In the genomic region with DNA sequence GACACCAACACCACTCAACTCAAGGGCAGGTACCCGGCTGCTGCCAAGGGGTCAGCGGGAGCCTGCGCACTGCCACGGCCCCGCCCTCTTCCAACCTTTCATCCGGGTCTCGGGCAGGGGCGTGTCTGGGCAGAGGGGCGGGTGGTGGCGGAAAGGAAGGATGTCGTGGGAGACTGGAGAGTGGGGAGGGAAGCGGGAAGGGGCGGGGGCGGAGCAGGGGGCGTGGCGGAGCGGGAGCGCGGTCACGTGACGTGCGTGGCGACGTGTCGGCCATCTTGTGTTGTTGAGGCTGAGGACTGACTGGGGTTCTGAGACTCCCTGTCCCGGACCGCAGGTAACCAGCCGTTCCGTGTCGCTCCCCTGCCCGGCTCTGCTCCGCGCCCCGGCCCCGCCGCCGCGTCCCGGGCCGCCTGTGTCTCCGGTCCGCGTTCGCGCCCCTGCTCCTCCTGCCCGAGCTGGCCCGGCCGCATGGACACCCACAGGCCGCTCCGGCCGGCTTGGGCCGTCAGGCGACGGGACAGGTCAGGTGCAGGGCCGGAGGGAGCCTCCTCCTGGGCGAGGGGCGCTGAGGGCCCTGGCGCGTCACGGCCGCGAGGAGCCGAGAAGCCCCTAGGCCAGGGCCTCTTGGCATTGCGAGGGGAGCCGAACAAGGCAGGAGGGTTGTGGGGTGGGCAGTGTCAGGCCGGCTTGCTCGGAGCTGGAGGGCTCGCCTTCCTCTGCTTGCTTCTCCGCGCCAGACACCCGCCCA, we compare ENCODE assay signal across 8 cellular contexts. TPM values are rescaled to one million over a fixed set of nuclear protein-coding genes. Genes with fewer than 3 reads are reported as not detected.
A peak's percentile ranks its signal among the peaks of the same experiment; 100 is the strongest.
DNase-seq lines count a peak whose midpoint lies in the region; ATAC-seq and TF ChIP-seq lines count a peak whose summit lies in the region.

A gene with protein sequence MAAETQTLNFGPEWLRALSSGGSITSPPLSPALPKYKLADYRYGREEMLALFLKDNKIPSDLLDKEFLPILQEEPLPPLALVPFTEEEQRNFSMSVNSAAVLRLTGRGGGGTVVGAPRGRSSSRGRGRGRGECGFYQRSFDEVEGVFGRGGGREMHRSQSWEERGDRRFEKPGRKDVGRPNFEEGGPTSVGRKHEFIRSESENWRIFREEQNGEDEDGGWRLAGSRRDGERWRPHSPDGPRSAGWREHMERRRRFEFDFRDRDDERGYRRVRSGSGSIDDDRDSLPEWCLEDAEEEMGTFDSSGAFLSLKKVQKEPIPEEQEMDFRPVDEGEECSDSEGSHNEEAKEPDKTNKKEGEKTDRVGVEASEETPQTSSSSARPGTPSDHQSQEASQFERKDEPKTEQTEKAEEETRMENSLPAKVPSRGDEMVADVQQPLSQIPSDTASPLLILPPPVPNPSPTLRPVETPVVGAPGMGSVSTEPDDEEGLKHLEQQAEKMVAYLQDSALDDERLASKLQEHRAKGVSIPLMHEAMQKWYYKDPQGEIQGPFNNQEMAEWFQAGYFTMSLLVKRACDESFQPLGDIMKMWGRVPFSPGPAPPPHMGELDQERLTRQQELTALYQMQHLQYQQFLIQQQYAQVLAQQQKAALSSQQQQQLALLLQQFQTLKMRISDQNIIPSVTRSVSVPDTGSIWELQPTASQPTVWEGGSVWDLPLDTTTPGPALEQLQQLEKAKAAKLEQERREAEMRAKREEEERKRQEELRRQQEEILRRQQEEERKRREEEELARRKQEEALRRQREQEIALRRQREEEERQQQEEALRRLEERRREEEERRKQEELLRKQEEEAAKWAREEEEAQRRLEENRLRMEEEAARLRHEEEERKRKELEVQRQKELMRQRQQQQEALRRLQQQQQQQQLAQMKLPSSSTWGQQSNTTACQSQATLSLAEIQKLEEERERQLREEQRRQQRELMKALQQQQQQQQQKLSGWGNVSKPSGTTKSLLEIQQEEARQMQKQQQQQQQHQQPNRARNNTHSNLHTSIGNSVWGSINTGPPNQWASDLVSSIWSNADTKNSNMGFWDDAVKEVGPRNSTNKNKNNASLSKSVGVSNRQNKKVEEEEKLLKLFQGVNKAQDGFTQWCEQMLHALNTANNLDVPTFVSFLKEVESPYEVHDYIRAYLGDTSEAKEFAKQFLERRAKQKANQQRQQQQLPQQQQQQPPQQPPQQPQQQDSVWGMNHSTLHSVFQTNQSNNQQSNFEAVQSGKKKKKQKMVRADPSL (N-terminal part only) (plus strand): TSS at position 273 of the 748 bp plus-strand sequence. CDS start 37,867 bp downstream, outside the sequence.

- H3K27me3 ChIP-seq in left ventricle myocardium inferior (ENCODE audit: low read depth) (no peaks in the 10 kb centered on the region), upper lobe of right lung (no peaks in the 10 kb centered on the region)

- H3K27me3 Mint-ChIP-seq in progenitor cell of endocrine pancreas, result no peaks in the 10 kb centered on the region

- H3K27ac ChIP-seq in left ventricle myocardium inferior (replicated peaks) (peak within 1 kb of the TSS; percentile 92), upper lobe of right lung (peak within 1 kb of the TSS; percentile 90)

- H3K9me3 Mint-ChIP-seq in progenitor cell of endocrine pancreas (ENCODE audit: low read depth), result peaks cover 3% of the 10 kb centered on the region

- peak within 1 kb of the TSS; percentile 97 for H3K4me3 Mint-ChIP-seq in progenitor cell of endocrine pancreas (ENCODE audit: low read depth)

- peak; percentile 76 for DNase-seq in NCI-H187 treated with DMSO at 0.1 percent for 48 hours (lab: John Stamatoyannopoulos, UW)
- DNase-seq in T-helper 2 cell, result peak; percentile 82 to 96 (median 87)
- DNase-seq in amygdala (lab: John Stamatoyannopoulos, UW), result peak; percentile 72 to 99 (median 95)
- peak; percentile 97 for DNase-seq in left ventricle myocardium inferior
- peak; percentile 97 for DNase-seq in progenitor cell of endocrine pancreas (ENCODE audit: low spot score, unreplicated experiment)
- peak; percentile 99 for DNase-seq in upper lobe of right lung

- H3K36me3 ChIP-seq in left ventricle myocardium inferior (no peaks in the 10 kb centered on the region), upper lobe of right lung (no peaks in the 10 kb centered on the region)

- H3K4me1 ChIP-seq in left ventricle myocardium inferior (peaks cover 54% of the 10 kb centered on the region), upper lobe of right lung (peaks cover 31% of the 10 kb centered on the region)

- H3K27ac Mint-ChIP-seq in progenitor cell of endocrine pancreas, result peak within 1 kb of the TSS; percentile 96

- H3K4me1 Mint-ChIP-seq in progenitor cell of endocrine pancreas (ENCODE audit: low read depth), result peaks cover 29% of the 10 kb centered on the region

- TF ChIP-seq CTCF in left ventricle myocardium inferior (IDR thresholded peaks at IDR 0.05; ENCODE audit: borderline replicate concordance) (no peak), progenitor cell of endocrine pancreas (IDR thresholded peaks at IDR 0.05; ENCODE audit: unreplicated experiment) (no peak), upper lobe of right lung (IDR thresholded peaks at IDR 0.05) (no peak)

- H3K4me3 ChIP-seq in left ventricle myocardium inferior, result peak within 1 kb of the TSS; percentile 94
- peak within 1 kb of the TSS; percentile 99 for H3K4me3 ChIP-seq in upper lobe of right lung

- intact Hi-C loops in left ventricle myocardium inferior (cut with micrococcal nuclease) (no loop called here), upper lobe of right lung (cut with DNase I) (no loop called here)

- H3K9me3 ChIP-seq in left ventricle myocardium inferior (replicated peaks) (no peaks in the 10 kb centered on the region), upper lobe of right lung (no peaks in the 10 kb centered on the region)

- peak; percentile 43 for ATAC-seq in GM18499 (IDR thresholded peaks at IDR 0.05; ENCODE audit: insufficient read depth, unreplicated experiment)
- peak; percentile 78 for ATAC-seq in HG02943 (IDR thresholded peaks at IDR 0.05; ENCODE audit: low read depth, unreplicated experiment)
- peak; percentile 99 for ATAC-seq in upper lobe of right lung

- peaks cover 3% of the 10 kb centered on the region for H3K36me3 Mint-ChIP-seq in progenitor cell of endocrine pancreas (ENCODE audit: insufficient read depth)

RNA-seq across cellular contexts. Expression of the gene that starts here (rescaled TPM):
- 59.9 TPM for total RNA-seq in left ventricle myocardium inferior
- 72.3 and 74.1 TPM in 2 replicates for total RNA-seq in progenitor cell of endocrine pancreas
- 70.5 TPM for total RNA-seq in upper lobe of right lung

Comparison
In these comparisons a context has a peak if more than half of its experiments do, and no peak if none do; other contexts are left out.
1. Peak in every context shown above with its lines: DNase-seq, ATAC-seq, H3K4me3 ChIP-seq and H3K27ac ChIP-seq.
2. ATAC-seq: peak in every context shown above with its lines; median percentile 99 in upper lobe of right lung; 78 in HG02943; 43 in GM18499.